Comparison of ENCODE assay signal across 18 cellular contexts in genomic region chr3:72595376-72595775, GRCh38.
"Had no signal": no experiment of that assay in that cellular context is flagged by ENCODE, and none has a peak within 500 bp of the region (broad histone marks: within the 10 kb centered on the region; RNA-seq: fewer than 3 reads in every experiment).

No MANE protein-coding gene starts in this region.

- H3K9me3 ChIP-seq: body of pancreas, colonic mucosa, esophagus squamous epithelium, right atrium auricular region, tibial nerve had no signal

- H3K4me3 ChIP-seq: body of pancreas, colonic mucosa, esophagus squamous epithelium, right atrium auricular region, skin epidermis, tibial nerve had no signal

- H3K4me1 ChIP-seq: colonic mucosa had no signal

- H3K27me3 ChIP-seq: body of pancreas, colonic mucosa, right atrium auricular region, tibial nerve had no signal

- H3K36me3 ChIP-seq: colonic mucosa, esophagus squamous epithelium, right atrium auricular region, tibial nerve had no signal

- DNase-seq: activated CD4-positive, alpha-beta memory T cell treated with anti-CD3 and anti-CD28 coated beads, Interleukin-2, amount 10 ng/mL, durations not matched to agents 7 days and 5 days; activated CD4-positive, alpha-beta T cell treated with anti-CD3 and anti-CD28 coated beads for 4 hours; activated effector memory CD4-positive, alpha-beta T cell treated with anti-CD3 and anti-CD28 coated beads, Interleukin-2, amount 50 U/mL, for 16 hours; activated T-cell treated with anti-CD3 and anti-CD28 coated beads, Interleukin-2, amount 50 U/mL, for 48 hours; amniotic stem cell; body of pancreas; caudate nucleus; colonic mucosa; esophagus squamous epithelium; kidney glomerular epithelial cell; mesendoderm; occipital lobe; stimulated activated CD4-positive, alpha-beta T cell treated with anti-CD3 and anti-CD28 coated beads, Interleukin-4, amount 100 ng/mL, for 24 hours; stimulated activated naive CD4-positive, alpha-beta T cell had no signal

- ATAC-seq: body of pancreas, WTC11 had no signal
